In the genomic region with DNA sequence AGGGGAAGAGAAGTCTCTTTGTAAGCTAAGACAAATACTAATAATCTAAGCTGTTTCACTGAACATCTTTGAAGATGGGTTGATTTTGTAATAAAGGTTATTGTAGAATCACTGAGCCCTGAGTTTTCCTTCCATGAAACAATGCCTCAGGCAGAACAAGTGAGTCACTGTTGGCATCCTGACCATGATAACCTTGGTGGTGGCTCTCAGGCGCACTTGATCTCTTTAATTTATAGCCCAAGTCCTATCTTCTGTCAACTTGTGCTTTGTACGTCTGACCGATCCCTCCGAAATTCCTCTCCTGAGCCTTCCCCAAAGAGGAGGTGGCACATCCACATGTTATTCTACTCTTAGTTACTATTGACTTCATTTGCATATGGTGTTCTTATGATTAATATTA, we compare ENCODE assay signal across 25 cellular contexts.
"Had no signal": no experiment of that assay in that cellular context is flagged by ENCODE, and none has a peak within 500 bp of the region (broad histone marks: within the 10 kb centered on the region; RNA-seq: fewer than 3 reads in every experiment).

No MANE protein-coding gene starts in this region.

- H3K36me3 ChIP-seq: brain microvascular endothelial cell had no signal

- H3K27ac ChIP-seq: brain microvascular endothelial cell, coronary artery, dorsolateral prefrontal cortex had no signal

- ATAC-seq: activated naive CD4-positive, alpha-beta T cell treated with anti-CD3 and anti-CD28 coated beads, Interleukin-2, amount 50 U/mL, for 72 hours; activated T-cell treated with anti-CD3 and anti-CD28 coated beads, Interleukin-2, amount 50 U/mL, for 72 hours; esophagus mucosa; T-helper 17 cell had no signal

- H3K27me3 ChIP-seq: brain microvascular endothelial cell, dorsolateral prefrontal cortex had no signal

- DNase-seq: activated CD4-positive, alpha-beta memory T cell treated with anti-CD3 and anti-CD28 coated beads, Interleukin-2, amount 10 ng/mL, durations not matched to agents 7 days and 5 days; activated CD4-positive, alpha-beta T cell treated with anti-CD3 and anti-CD28 coated beads for 1 hour; activated CD4-positive, alpha-beta T cell treated with anti-CD3 and anti-CD28 coated beads for 4 hours; activated CD4-positive, alpha-beta T cell treated with anti-CD3 and anti-CD28 coated beads, Interleukin-2, amount 10 ng/mL, durations not matched to agents 7 days and 5 days; activated CD4-positive, alpha-beta T cell treated with anti-CD3 and anti-CD28 coated beads, Interleukin-2, amount 50 U/mL, for 4 hours; activated CD4-positive, CD25-positive, alpha-beta regulatory T cell; activated CD8-positive, alpha-beta memory T cell treated with anti-CD3 and anti-CD28 coated beads, Interleukin-2, amount 50 U/mL, for 48 hours; activated gamma-delta T cell; activated naive CD4-positive, alpha-beta T cell; activated naive CD4-positive, alpha-beta T cell treated with anti-CD3 and anti-CD28 coated beads, Interleukin-2, amount 10 ng/mL, durations not matched to agents 7 days and 5 days; activated naive CD8-positive, alpha-beta T cell treated with anti-CD3 and anti-CD28 coated beads, Interleukin-2, amount 10 ng/mL, durations not matched to agents 7 days and 5 days; activated T-cell treated with anti-CD3 and anti-CD28 coated beads for 4 hours; activated T-cell treated with anti-CD3 and anti-CD28 coated beads, Interleukin-2, amount 50 U/mL, for 24 hours; activated T-cell treated with anti-CD3 and anti-CD28 coated beads, Interleukin-2, amount 50 U/mL, for 72 hours; amniotic stem cell; anterior cingulate cortex; brain microvascular endothelial cell; dorsolateral prefrontal cortex; effector memory CD4-positive, alpha-beta T cell; endodermal cell; foreskin fibroblast; T-helper 17 cell had no signal

- H3K4me3 ChIP-seq: coronary artery, dorsolateral prefrontal cortex had no signal
